In genomic region chr1:63943393-63943792, GRCh38 we compare ENCODE assay signal across 24 cellular contexts.
"Had no signal": no experiment of that assay in that cellular context is flagged by ENCODE, and none has a peak within 500 bp of the region (broad histone marks: within the 10 kb centered on the region; RNA-seq: fewer than 3 reads in every experiment).

No MANE protein-coding gene starts in this region.

- ATAC-seq: heart right ventricle; left cardiac atrium; left lung; natural killer cell; right lobe of liver; stimulated activated naive CD8-positive, alpha-beta T cell treated with anti-CD3 and anti-CD28 coated beads, Interleukin-15, amount 100 ng/mL, for 72 hours had no signal

- H3K27ac ChIP-seq: esophagus squamous epithelium, heart right ventricle, left lung, neutrophil, parathyroid adenoma, right lobe of liver, suprapubic skin, transverse colon, vagina had no signal

- H2AFZ ChIP-seq: parathyroid adenoma had no signal

- H3K9ac ChIP-seq: parathyroid adenoma had no signal

- DNase-seq: cerebellar nuclear complex; effector memory CD4-positive, alpha-beta T cell; erythroblast; esophagus squamous epithelium; foreskin melanocyte; glutamatergic neuron; heart right ventricle; hippocampal formation; left cardiac atrium; left lung; natural killer cell; right lobe of liver; small intestine; stimulated activated CD4-positive, alpha-beta T cell treated with anti-CD3 and anti-CD28 coated beads, Interleukin-12 subunit alpha, Interleukin-12 subunit beta, amount 100 ng/mL, for 4 hours; stimulated activated CD4-positive, alpha-beta T cell treated with anti-CD3 and anti-CD28 coated beads, Interleukin-1b, Interleukin-23, amount 100 ng/mL, for 48 hours; stimulated activated CD4-positive, alpha-beta T cell treated with anti-CD3 and anti-CD28 coated beads, Interleukin-4, amount 100 ng/mL, for 1 hour; stimulated activated CD8-positive, alpha-beta memory T cell treated with anti-CD3 and anti-CD28 coated beads, Interleukin-4, amount 100 ng/mL, for 48 hours; stimulated activated naive CD4-positive, alpha-beta T cell; stimulated activated naive CD8-positive, alpha-beta T cell treated with anti-CD3 and anti-CD28 coated beads, Interleukin-15, amount 100 ng/mL, for 72 hours; transverse colon had no signal

- H3K36me3 ChIP-seq: esophagus squamous epithelium, heart right ventricle, left lung, neutrophil, right lobe of liver, suprapubic skin, transverse colon, vagina had no signal

- H3K27me3 ChIP-seq: esophagus squamous epithelium, heart right ventricle, left lung, neutrophil, right lobe of liver, suprapubic skin, transverse colon, vagina had no signal

- H3K4me3 ChIP-seq: esophagus squamous epithelium, heart right ventricle, left lung, right lobe of liver, suprapubic skin, transverse colon, vagina had no signal

- H3K9me3 ChIP-seq: esophagus squamous epithelium, heart right ventricle, left lung, neutrophil, right lobe of liver, suprapubic skin, transverse colon, vagina had no signal

- H3K79me2 ChIP-seq: parathyroid adenoma had no signal

- H3K4me1 ChIP-seq: left lung, parathyroid adenoma, right lobe of liver, vagina had no signal
